ENCODE assay signal across 8 cellular contexts in genomic region chr2:131105156-131105949, GRCh38. TPM values are rescaled to one million over a fixed set of nuclear protein-coding genes. Genes with fewer than 3 reads are reported as not detected.
DNase-seq lines count a peak whose midpoint lies in the region; ATAC-seq and TF ChIP-seq lines count a peak whose summit lies in the region.

PLEKHB2 (plus strand) TSS chr2:131105336; CDS start chr2:131120942, 15,606 bp downstream.

- H3K27ac ChIP-seq in DND-41 (ENCODE audit: low read length) (peak within 1 kb of the TSS; percentile 91), RWPE2 (ENCODE audit: poor library complexity, severe bottlenecking) (peak within 1 kb of the TSS; percentile 82)

- H3K36me3 ChIP-seq in DND-41 (ENCODE audit: insufficient read depth, low read length) (peaks cover 8% of the 10 kb centered on the region), RWPE2 (ENCODE audit: low read depth) (peaks cover 22% of the 10 kb centered on the region)

- peaks cover 0 to 2% (median 0%) of the 10 kb centered on the region in 3 donors for H3K9me3 Mint-ChIP-seq in IgD-negative memory B cell
- no peaks in the 10 kb centered on the region for H3K9me3 Mint-ChIP-seq in activated T-helper 2 cell treated with anti-CD3 and anti-CD28 coated beads, Interferon-gamma antibody, Interleukin-2, Interleukin-4, amounts not matched to agents 10 μg/mL and 5 μg/mL and 100 μg/mL, durations not matched to agents 14 hours and 24 hours and 36 hours
- no peaks in the 10 kb centered on the region for H3K9me3 Mint-ChIP-seq in nephron progenitor cell
- H3K9me3 Mint-ChIP-seq in stimulated activated naive CD8-positive, alpha-beta T cell treated with anti-CD3 and anti-CD28 coated beads, Interleukin-15, amount 100 ng/mL, for 72 hours: no peaks in the 10 kb centered on the region

- H3K4me3 ChIP-seq in DND-41 (ENCODE audit: low read depth in 1 of 2, low read length in 2 of 2): peak within 1 kb of the TSS; percentile 66 to 77
- H3K4me3 ChIP-seq in RWPE2 (ENCODE audit: severe bottlenecking): peak within 1 kb of the TSS; percentile 75
- H3K4me3 ChIP-seq in fibroblast of pulmonary artery (replicated peaks; ENCODE audit: low read depth, low read length): peak within 1 kb of the TSS; percentile 97

- peak; percentile 94 for DNase-seq in DND-41
- peak; percentile 75 for DNase-seq in RWPE2 (ENCODE audit: low spot score)
- DNase-seq in activated T-helper 2 cell treated with anti-CD3 and anti-CD28 coated beads, Interferon-gamma antibody, Interleukin-2, Interleukin-4, amounts not matched to agents 10 μg/mL and 5 μg/mL and 100 μg/mL, durations not matched to agents 14 hours and 24 hours and 36 hours (ENCODE audit: low spot score): peak; percentile 94
- peak; percentile 90 for DNase-seq in fibroblast of pulmonary artery (ENCODE audit: low read depth)
- DNase-seq in nephron progenitor cell: peak; percentile 96
- DNase-seq in stimulated activated naive CD8-positive, alpha-beta T cell treated with anti-CD3 and anti-CD28 coated beads, Interleukin-15, amount 100 ng/mL, for 72 hours: peak; percentile 91 to 96

- H4K20me1 ChIP-seq in DND-41 (ENCODE audit: insufficient read depth, low read length): peaks cover 37% of the 10 kb centered on the region

- ATAC-seq in DND-41 (ENCODE audit: insufficient read depth, low read depth): peak; percentile 70
- ATAC-seq in GM21529 (IDR thresholded peaks at IDR 0.05; ENCODE audit: unreplicated experiment): peak; percentile 72
- ATAC-seq in RWPE2 (ENCODE audit: low read depth): peak; percentile 72
- peak; percentile 81 for ATAC-seq in stimulated activated naive CD8-positive, alpha-beta T cell treated with anti-CD3 and anti-CD28 coated beads, Interleukin-15, amount 100 ng/mL, for 72 hours

- intact Hi-C loops in activated T-helper 2 cell treated with anti-CD3 and anti-CD28 coated beads, Interferon-gamma antibody, Interleukin-2, Interleukin-4, amounts not matched to agents 10 μg/mL and 5 μg/mL and 100 μg/mL, durations not matched to agents 14 hours and 24 hours and 36 hours (cut with micrococcal nuclease): loop anchor here (5.0 to 10.0 kb wide), 3 partner anchors 281 to 731 kb away; no protein-coding TSS in a partner anchor

- H2AFZ ChIP-seq in DND-41 (ENCODE audit: low read depth, low read length): peak within 1 kb of the TSS; percentile 77

- no peaks in the 10 kb centered on the region for H3K27me3 Mint-ChIP-seq in IgD-negative memory B cell
- H3K27me3 Mint-ChIP-seq in activated T-helper 2 cell treated with anti-CD3 and anti-CD28 coated beads, Interferon-gamma antibody, Interleukin-2, Interleukin-4, amounts not matched to agents 10 μg/mL and 5 μg/mL and 100 μg/mL, durations not matched to agents 14 hours and 24 hours and 36 hours (ENCODE audit: low read depth): no peaks in the 10 kb centered on the region
- peaks cover 3% of the 10 kb centered on the region for H3K27me3 Mint-ChIP-seq in nephron progenitor cell (ENCODE audit: low read depth, poor library complexity)
- no peaks in the 10 kb centered on the region for H3K27me3 Mint-ChIP-seq in stimulated activated naive CD8-positive, alpha-beta T cell treated with anti-CD3 and anti-CD28 coated beads, Interleukin-15, amount 100 ng/mL, for 72 hours

- no peak for TF ChIP-seq CTCF in DND-41 (IDR thresholded peaks at IDR 0.05; ENCODE audit: borderline replicate concordance, extremely low read depth, low read length, poor library complexity, severe bottlenecking)
- peak; percentile 32 for TF ChIP-seq CTCF in RWPE2 (IDR thresholded peaks at IDR 0.05; ENCODE audit: poor library complexity, severe bottlenecking)
- TF ChIP-seq CTCF in fibroblast of pulmonary artery (IDR thresholded peaks at IDR 0.05; ENCODE audit: low read length, missing control alignments): peak; percentile 7
- TF ChIP-seq CTCF in nephron progenitor cell (IDR thresholded peaks at IDR 0.05): no peak

- H3K79me2 ChIP-seq in DND-41 (ENCODE audit: insufficient read depth, low read length): peaks cover 53% of the 10 kb centered on the region

- no peaks in the 10 kb centered on the region for H3K9me3 ChIP-seq in DND-41 (ENCODE audit: insufficient read depth, low read length, severe bottlenecking)
- H3K9me3 ChIP-seq in RWPE2 (ENCODE audit: severe bottlenecking): no peaks in the 10 kb centered on the region

- H3K27ac Mint-ChIP-seq in IgD-negative memory B cell (peak within 1 kb of the TSS; percentile 87 to 97 (median 96)), nephron progenitor cell (peak within 1 kb of the TSS; percentile 83)
- H3K27ac Mint-ChIP-seq in activated T-helper 2 cell treated with anti-CD3 and anti-CD28 coated beads, Interferon-gamma antibody, Interleukin-2, Interleukin-4, amounts not matched to agents 10 μg/mL and 5 μg/mL and 100 μg/mL, durations not matched to agents 14 hours and 24 hours and 36 hours: peak within 1 kb of the TSS; percentile 98
- peak within 1 kb of the TSS; percentile 99 for H3K27ac Mint-ChIP-seq in stimulated activated naive CD8-positive, alpha-beta T cell treated with anti-CD3 and anti-CD28 coated beads, Interleukin-15, amount 100 ng/mL, for 72 hours

- H3K4me3 Mint-ChIP-seq in IgD-negative memory B cell (peak within 1 kb of the TSS; percentile 91 to 98 (median 96)), nephron progenitor cell (peak within 1 kb of the TSS; percentile 94)
- H3K4me3 Mint-ChIP-seq in activated T-helper 2 cell treated with anti-CD3 and anti-CD28 coated beads, Interferon-gamma antibody, Interleukin-2, Interleukin-4, amounts not matched to agents 10 μg/mL and 5 μg/mL and 100 μg/mL, durations not matched to agents 14 hours and 24 hours and 36 hours (ENCODE audit: low read depth): peak within 1 kb of the TSS; percentile 100
- H3K4me3 Mint-ChIP-seq in stimulated activated naive CD8-positive, alpha-beta T cell treated with anti-CD3 and anti-CD28 coated beads, Interleukin-15, amount 100 ng/mL, for 72 hours: peak within 1 kb of the TSS; percentile 91 to 99

- H3K36me3 Mint-ChIP-seq in IgD-negative memory B cell (no peaks in the 10 kb centered on the region), nephron progenitor cell (ENCODE audit: low read depth) (peaks cover 16% of the 10 kb centered on the region)
- peaks cover 24% of the 10 kb centered on the region for H3K36me3 Mint-ChIP-seq in activated T-helper 2 cell treated with anti-CD3 and anti-CD28 coated beads, Interferon-gamma antibody, Interleukin-2, Interleukin-4, amounts not matched to agents 10 μg/mL and 5 μg/mL and 100 μg/mL, durations not matched to agents 14 hours and 24 hours and 36 hours (ENCODE audit: low read depth)

- peak within 1 kb of the TSS; percentile 94 for H3K9ac ChIP-seq in DND-41 (ENCODE audit: low read depth, low read length)

- H3K4me1 ChIP-seq in DND-41 (ENCODE audit: insufficient read depth, low read length) (peaks cover 48% of the 10 kb centered on the region), RWPE2 (ENCODE audit: insufficient read depth, poor library complexity, severe bottlenecking) (peaks cover 3% of the 10 kb centered on the region)

- peak within 1 kb of the TSS; percentile 87 for H3K4me2 ChIP-seq in DND-41 (ENCODE audit: insufficient read depth, low read length)

- H3K4me1 Mint-ChIP-seq in IgD-negative memory B cell (peaks cover 24 to 33% (median 32%) of the 10 kb centered on the region in 3 donors), nephron progenitor cell (peaks cover 32% of the 10 kb centered on the region)
- H3K4me1 Mint-ChIP-seq in activated T-helper 2 cell treated with anti-CD3 and anti-CD28 coated beads, Interferon-gamma antibody, Interleukin-2, Interleukin-4, amounts not matched to agents 10 μg/mL and 5 μg/mL and 100 μg/mL, durations not matched to agents 14 hours and 24 hours and 36 hours (ENCODE audit: low read depth): peaks cover 46% of the 10 kb centered on the region
- peaks cover 41% of the 10 kb centered on the region for H3K4me1 Mint-ChIP-seq in stimulated activated naive CD8-positive, alpha-beta T cell treated with anti-CD3 and anti-CD28 coated beads, Interleukin-15, amount 100 ng/mL, for 72 hours

- H3K27me3 ChIP-seq in DND-41 (ENCODE audit: insufficient read depth, low read length, poor library complexity): no peaks in the 10 kb centered on the region
- H3K27me3 ChIP-seq in RWPE2 (ENCODE audit: insufficient read depth, poor library complexity, severe bottlenecking): no peaks in the 10 kb centered on the region

RNA-seq across cellular contexts. Expression of gene PLEKHB2, which starts in this region (rescaled TPM):
- 46.3 TPM for polyA plus RNA-seq in IgD-negative memory B cell
- total RNA-seq in activated T-helper 2 cell treated with anti-CD3 and anti-CD28 coated beads, Interferon-gamma antibody, Interleukin-2, Interleukin-4, amounts not matched to agents 10 μg/mL and 5 μg/mL and 100 μg/mL, durations not matched to agents 14 hours and 24 hours and 36 hours: 72.3 and 72.9 TPM in 2 replicates

Comparison
In these comparisons a context has a peak if more than half of its experiments do, and no peak if none do; other contexts are left out.
1. Peak in every context shown above with its lines: DNase-seq, ATAC-seq, H3K4me3 ChIP-seq and H3K27ac ChIP-seq.
2. CTCF ChIP-seq: peak in RWPE2 (single experiment) and fibroblast of pulmonary artery (single experiment); none in DND-41 (single experiment) and nephron progenitor cell (single experiment).